Comparison of ENCODE assay signal across 14 cellular contexts in genomic region chr11:107696140-107696539, GRCh38. TPM values are rescaled to one million over a fixed set of nuclear protein-coding genes. Genes with fewer than 3 reads are reported as not detected.
DNase-seq lines count a peak whose midpoint lies in the region; ATAC-seq, FAIRE-seq and TF ChIP-seq lines count a peak whose summit lies in the region.
"Had no signal": no experiment of that assay in that cellular context is flagged by ENCODE, and none has a peak within 500 bp of the region (broad histone marks: within the 10 kb centered on the region; RNA-seq: fewer than 3 reads in every experiment).

No MANE protein-coding gene starts in this region.

- H3K27me3 ChIP-seq in PC-3 (ENCODE audit: low read length) = 0 out of 2 replicates have a peak, but pooled peaks cover 6% of the 10 kb centered on the region
- no peaks in the 10 kb centered on the region for H3K27me3 ChIP-seq in osteoblast (ENCODE audit: insufficient read depth, low read length)
- H3K27me3 ChIP-seq in CD4-positive, alpha-beta memory T cell (ENCODE audit: insufficient read depth, low read length) = no peaks in the 10 kb centered on the region

- H3K36me3 Mint-ChIP-seq in CD4-positive, alpha-beta memory T cell = no peaks in the 10 kb centered on the region
- H3K36me3 Mint-ChIP-seq in activated CD4-positive, alpha-beta T cell treated with anti-CD3 and anti-CD28 coated beads, Interleukin-2, amount 10 ng/mL, durations not matched to agents 24 days and 14 days (ENCODE audit: low read depth) = no peaks in the 10 kb centered on the region

- intact Hi-C loops in PC-3 (cut with micrococcal nuclease) = no loop called here
- intact Hi-C loops in kidney (cut with DNase I) = no loop called here
- intact Hi-C loops in CD4-positive, alpha-beta memory T cell (cut with micrococcal nuclease) = no loop called here
- intact Hi-C loops in activated CD4-positive, alpha-beta T cell treated with anti-CD3 and anti-CD28 coated beads, Interleukin-2, amount 10 ng/mL, durations not matched to agents 24 days and 14 days (cut with micrococcal nuclease) = no loop called here

- TF ChIP-seq CTCF in PC-3 (conservative IDR thresholded peaks at IDR 0.05; ENCODE audit: low read depth, low read length) = no peak
- no peak for TF ChIP-seq CTCF in osteoblast (IDR thresholded peaks at IDR 0.05; ENCODE audit: extremely low read depth, low read depth, low read length)
- TF ChIP-seq CTCF in kidney (IDR thresholded peaks at IDR 0.05; ENCODE audit: borderline replicate concordance, extremely low read depth, insufficient read depth) = no peak

- peaks cover 22% of the 10 kb centered on the region for H3K4me1 ChIP-seq in PC-3 (ENCODE audit: insufficient read depth, low read length)
- peaks cover 20% of the 10 kb centered on the region for H3K4me1 ChIP-seq in osteoblast (ENCODE audit: insufficient read depth, low read length)
- H3K4me1 ChIP-seq in kidney (ENCODE audit: control insufficient read depth in 1 of 2, insufficient read depth in 1 of 2, low read depth in 1 of 2, low read length in 2 of 2) = no peaks in the 10 kb centered on the region
- H3K4me1 ChIP-seq in CD4-positive, alpha-beta memory T cell (ENCODE audit: insufficient read depth, low read length) = no peaks in the 10 kb centered on the region

- H3K9me3 ChIP-seq in PC-3 (ENCODE audit: low read length) (no peaks in the 10 kb centered on the region), osteoblast (ENCODE audit: low read depth, low read length) (no peaks in the 10 kb centered on the region), kidney (ENCODE audit: control insufficient read depth in 1 of 2, low read length in 2 of 2) (no peaks in the 10 kb centered on the region)
- H3K9me3 ChIP-seq in CD4-positive, alpha-beta memory T cell (ENCODE audit: control insufficient read depth in 1 of 2, low read length in 2 of 2) = no peaks in the 10 kb centered on the region

- peak; percentile 97 for ATAC-seq in PC-3
- ATAC-seq: stimulated activated naive CD8-positive, alpha-beta T cell treated with anti-CD3 and anti-CD28 coated beads, Interleukin-15, amount 100 ng/mL, for 72 hours had no signal

- FAIRE-seq in kidney (lab: Jason Lieb, UNC) = no peak
- FAIRE-seq: endometrium had no signal

- H3K9me2 ChIP-seq in PC-3 (replicated peaks; ENCODE audit: low read length) = no peaks in the 10 kb centered on the region

- no peaks in the 10 kb centered on the region for H4K20me1 ChIP-seq in PC-3 (ENCODE audit: low read length)
- H4K20me1 ChIP-seq in osteoblast (ENCODE audit: insufficient read depth, low read length) = no peaks in the 10 kb centered on the region

- H2AFZ ChIP-seq in PC-3 (ENCODE audit: low read length) (no peak overlapping the region), osteoblast (ENCODE audit: low read length) (no peak overlapping the region)

- no peaks in the 10 kb centered on the region for H3K4me1 Mint-ChIP-seq in CD4-positive, alpha-beta memory T cell
- no peaks in the 10 kb centered on the region for H3K4me1 Mint-ChIP-seq in activated CD4-positive, alpha-beta T cell treated with anti-CD3 and anti-CD28 coated beads, Interleukin-2, amount 10 ng/mL, durations not matched to agents 24 days and 14 days
- H3K4me1 Mint-ChIP-seq: stimulated activated naive CD8-positive, alpha-beta T cell treated with anti-CD3 and anti-CD28 coated beads, Interleukin-15, amount 100 ng/mL, for 72 hours had no signal

- H3K27ac ChIP-seq in PC-3 (ENCODE audit: low read length) (0 out of 2 replicates have a peak overlapping the region, but pooled peaks have one; percentile 4), epithelial cell of prostate (no peak overlapping the region), osteoblast (ENCODE audit: low read depth, low read length) (peak overlapping the region; percentile 48), kidney (ENCODE audit: low read depth in 2 of 2, low read length in 2 of 2) (no peak overlapping the region)
- H3K27ac ChIP-seq in CD4-positive, alpha-beta memory T cell (ENCODE audit: low read depth, low read length) = no peak overlapping the region

- DNase-seq in Daoy (ENCODE audit: low read depth) = peak; percentile 72
- peak; percentile 99 for DNase-seq in PC-3
- DNase-seq in epithelial cell of prostate (ENCODE audit: low read depth, low spot score) = peak; percentile 12
- DNase-seq in osteoblast (ENCODE audit: insufficient read length, low spot score, missing footprints) = peak; percentile 85
- DNase-seq in C1 segment of cervical spinal cord (lab: John Stamatoyannopoulos, UW) = no peak
- DNase-seq in kidney = no peak
- DNase-seq in CD4-positive, alpha-beta memory T cell = no peak
- no peak for DNase-seq in activated CD4-positive, alpha-beta T cell treated with anti-CD3 and anti-CD28 coated beads, Interleukin-2, amount 10 ng/mL, durations not matched to agents 24 days and 14 days
- DNase-seq: H7; NCI-H1092 treated with DMSO at 0.1 percent for 48 hours; stimulated activated CD4-positive, alpha-beta T cell treated with anti-CD3 and anti-CD28 coated beads, Interleukin-2, amount 100 ng/mL, for 24 hours; stimulated activated naive CD8-positive, alpha-beta T cell treated with anti-CD3 and anti-CD28 coated beads, Interleukin-15, amount 100 ng/mL, for 72 hours had no signal

- H3K27ac Mint-ChIP-seq in CD4-positive, alpha-beta memory T cell = no peak overlapping the region
- H3K27ac Mint-ChIP-seq in activated CD4-positive, alpha-beta T cell treated with anti-CD3 and anti-CD28 coated beads, Interleukin-2, amount 10 ng/mL, durations not matched to agents 24 days and 14 days = no peak overlapping the region
- H3K27ac Mint-ChIP-seq: stimulated activated naive CD8-positive, alpha-beta T cell treated with anti-CD3 and anti-CD28 coated beads, Interleukin-15, amount 100 ng/mL, for 72 hours had no signal

- H3K27me3 Mint-ChIP-seq in CD4-positive, alpha-beta memory T cell = peaks cover 22% of the 10 kb centered on the region in 2 donors
- peaks cover 19% of the 10 kb centered on the region for H3K27me3 Mint-ChIP-seq in activated CD4-positive, alpha-beta T cell treated with anti-CD3 and anti-CD28 coated beads, Interleukin-2, amount 10 ng/mL, durations not matched to agents 24 days and 14 days

- peaks cover 7% of the 10 kb centered on the region for H3F3A ChIP-seq in PC-3 (ENCODE audit: low read length, unreplicated experiment)

- H3K79me2 ChIP-seq in PC-3 (ENCODE audit: low read length) (no peaks in the 10 kb centered on the region), osteoblast (ENCODE audit: insufficient read depth, low read length) (no peaks in the 10 kb centered on the region)

- H3K4me3 ChIP-seq in PC-3 (ENCODE audit: low read length) (no peak overlapping the region), osteoblast (ENCODE audit: insufficient read depth, low read length) (no peak overlapping the region), kidney (ENCODE audit: low read length in 2 of 2) (no peak overlapping the region)
- H3K4me3 ChIP-seq in CD4-positive, alpha-beta memory T cell (ENCODE audit: low read length in 2 of 2) = no peak overlapping the region

- H3K4me2 ChIP-seq in PC-3 (ENCODE audit: low read length) = 0 out of 2 replicates have a peak overlapping the region, but pooled peaks have one; percentile 0
- H3K4me2 ChIP-seq in osteoblast (ENCODE audit: insufficient read depth, low read length) = no peak overlapping the region

- POLR2A ChIA-PET in PC-3 (lab: Charles Lee; ENCODE audit: unreplicated experiment) = no interaction called here
- POLR2A ChIA-PET in CD4-positive, alpha-beta memory T cell (lab: Charles Lee; ENCODE audit: partially characterized antibody) = no interaction called here

- H3K4me3 Mint-ChIP-seq in CD4-positive, alpha-beta memory T cell = no peak overlapping the region
- H3K4me3 Mint-ChIP-seq in activated CD4-positive, alpha-beta T cell treated with anti-CD3 and anti-CD28 coated beads, Interleukin-2, amount 10 ng/mL, durations not matched to agents 24 days and 14 days = no peak overlapping the region
- H3K4me3 Mint-ChIP-seq: stimulated activated naive CD8-positive, alpha-beta T cell treated with anti-CD3 and anti-CD28 coated beads, Interleukin-15, amount 100 ng/mL, for 72 hours had no signal

- BruUV-seq in PC-3 (replicated peaks; lab: Mats Ljungman, UMichigan) = no TSS peak

- H3K9me3 Mint-ChIP-seq in CD4-positive, alpha-beta memory T cell = peaks cover 0 to 4% (median 0%) of the 10 kb centered on the region in 8 donors
- H3K9me3 Mint-ChIP-seq in activated CD4-positive, alpha-beta T cell treated with anti-CD3 and anti-CD28 coated beads, Interleukin-2, amount 10 ng/mL, durations not matched to agents 24 days and 14 days = no peaks in the 10 kb centered on the region
- H3K9me3 Mint-ChIP-seq: stimulated activated naive CD8-positive, alpha-beta T cell treated with anti-CD3 and anti-CD28 coated beads, Interleukin-15, amount 100 ng/mL, for 72 hours had no signal

- H3K9ac ChIP-seq in PC-3 (ENCODE audit: low read length) (no peak overlapping the region), kidney (ENCODE audit: low read length in 2 of 2) (no peak overlapping the region)

- CTCF ChIA-PET in PC-3 (lab: Charles Lee) = interaction anchor here (0.5 to 0.6 kb wide), 4 partner anchors 34 to 207 kb away, joined by 3 to 5 read pairs (median 3); no protein-coding TSS in a partner anchor
- CTCF ChIA-PET in CD4-positive, alpha-beta memory T cell (lab: Charles Lee; ENCODE audit: partially characterized antibody) = interaction anchor here (0.8 to 0.9 kb wide), 2 partner anchors 9 to 11 kb away, joined by 3 read pairs; no protein-coding TSS in a partner anchor

- H3K36me3 ChIP-seq in PC-3 (ENCODE audit: low read depth, low read length) = no peaks in the 10 kb centered on the region
- no peaks in the 10 kb centered on the region for H3K36me3 ChIP-seq in osteoblast (ENCODE audit: insufficient read depth, low read length)
- no peaks in the 10 kb centered on the region for H3K36me3 ChIP-seq in kidney (ENCODE audit: control insufficient read depth in 1 of 2, insufficient read depth in 2 of 2, low read length in 2 of 2)
- H3K36me3 ChIP-seq in CD4-positive, alpha-beta memory T cell (ENCODE audit: insufficient read depth, low read length) = no peaks in the 10 kb centered on the region

RNA-seq across cellular contexts. Expression of gene SLN, which starts 15.7 kb away (rescaled TPM):
- 0.80 TPM in 1 of 2 replicates, not detected in the other for total RNA-seq in Daoy (2014; rRNA removed; shearing (Covaris generic))
- 0.40 TPM in 1 of 2 replicates, not detected in the other for total RNA-seq in PC-3 (2014; rRNA removed)
- total RNA-seq in osteoblast = not detected in 2 replicates
- not detected for total RNA-seq in kidney
- polyA plus RNA-seq in kidney (ENCODE audit: insufficient read depth, low read depth, low replicate concordance) = not detected
- not detected for total RNA-seq in CD4-positive, alpha-beta memory T cell
- polyA plus RNA-seq in CD4-positive, alpha-beta memory T cell = not detected
- total RNA-seq in activated CD4-positive, alpha-beta T cell treated with anti-CD3 and anti-CD28 coated beads, Interleukin-2, amount 10 ng/mL, durations not matched to agents 24 days and 14 days = not detected in 2 replicates
- total RNA-seq: H7, mononuclear cell had no signal

Comparison
In these comparisons a context has a peak if more than half of its experiments do, and no peak if none do; other contexts are left out.
1. DNase-seq: peak in Daoy (single experiment), PC-3 (single experiment), epithelial cell of prostate (single experiment) and osteoblast (single experiment); none in C1 segment of cervical spinal cord (0 of 14), kidney (single experiment), CD4-positive, alpha-beta memory T cell (0 of 5) and activated CD4-positive, alpha-beta T cell treated with anti-CD3 and anti-CD28 coated beads, Interleukin-2, amount 10 ng/mL, durations not matched to agents 24 days and 14 days (single experiment).
2. H3K27ac ChIP-seq: peak in PC-3 (single experiment) and osteoblast (single experiment); none in epithelial cell of prostate (single experiment), kidney (0 of 2) and CD4-positive, alpha-beta memory T cell (single experiment).